Comparison of ENCODE assay signal across 2 cellular contexts in the genomic region with DNA sequence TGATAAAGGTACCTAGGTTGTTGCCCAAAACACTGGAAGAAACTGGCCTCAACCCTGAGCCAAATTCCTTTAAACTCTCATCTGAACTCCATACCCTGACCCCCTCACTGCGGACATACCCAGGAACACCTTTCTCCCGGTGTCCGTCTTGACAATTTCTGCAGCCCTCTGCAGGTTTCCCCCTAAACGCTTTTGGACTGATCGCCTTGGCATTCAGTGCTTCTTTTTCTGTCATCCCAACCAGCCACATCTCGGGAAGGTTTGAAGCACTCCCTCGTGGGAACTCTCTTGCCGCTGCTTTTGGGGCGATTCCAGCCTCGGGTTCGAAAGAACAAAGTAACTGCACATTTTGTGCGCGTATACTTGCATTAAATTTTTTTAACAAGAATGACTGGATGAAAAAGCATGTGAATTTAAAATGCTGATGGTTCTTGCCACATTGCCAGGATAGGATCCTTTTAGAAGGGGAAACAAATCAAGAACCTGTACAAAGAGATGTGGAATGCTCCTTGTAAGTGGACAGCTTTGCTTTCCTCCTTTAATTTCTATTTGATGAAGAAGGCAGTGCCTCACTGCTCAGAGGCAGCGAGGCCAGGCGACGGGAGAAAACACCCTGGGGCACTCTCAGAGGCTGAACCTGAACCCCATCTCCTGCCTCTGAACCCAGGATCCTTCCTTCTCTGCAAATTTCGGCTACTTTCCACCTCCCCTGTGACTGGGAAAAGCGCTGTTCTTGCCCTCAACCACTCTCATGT.
TF ChIP-seq lines count a peak whose summit lies in the region.

No MANE protein-coding gene starts in this region.

TF ChIP-seq in GM23338, 12 proteins besides CTCF, POLR2A, EP300 and RAD21:
- TF ChIP-seq ZNF114 (CRISPR knock-in tag; IDR thresholded peaks at IDR 0.05) (no peak), JUNB (IDR thresholded peaks at IDR 0.05; ENCODE audit: unreplicated experiment) (no peak)

TF ChIP-seq in endothelial cell of umbilical vein, 7 proteins besides CTCF, POLR2A, EP300 and RAD21:
- TF ChIP-seq, protein P1, sequence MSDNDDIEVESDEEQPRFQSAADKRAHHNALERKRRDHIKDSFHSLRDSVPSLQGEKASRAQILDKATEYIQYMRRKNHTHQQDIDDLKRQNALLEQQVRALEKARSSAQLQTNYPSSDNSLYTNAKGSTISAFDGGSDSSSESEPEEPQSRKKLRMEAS (IDR thresholded peaks at IDR 0.05; ENCODE audit: insufficient read depth, insufficient read length), result no peak
- TF ChIP-seq POLR2AphosphoS5 (IDR thresholded peaks at IDR 0.05; ENCODE audit: insufficient read depth, low read depth, low read length) (no peak), EZH2 (IDR thresholded peaks at IDR 0.05; ENCODE audit: borderline replicate concordance, low read depth, low read length, severe bottlenecking) (no peak), JUN (IDR thresholded peaks at IDR 0.05; ENCODE audit: borderline replicate concordance, insufficient read depth, insufficient read length, low read depth) (no peak), MYC (IDR thresholded peaks at IDR 0.05; ENCODE audit: low read depth, low read length) (no peak), GATA2 (IDR thresholded peaks at IDR 0.05; ENCODE audit: insufficient read depth, insufficient read length, low read depth, low read length) (no peak), FOS (IDR thresholded peaks at IDR 0.05; ENCODE audit: borderline replicate concordance, insufficient read depth, low read length) (no peak)
